In the genomic region with DNA sequence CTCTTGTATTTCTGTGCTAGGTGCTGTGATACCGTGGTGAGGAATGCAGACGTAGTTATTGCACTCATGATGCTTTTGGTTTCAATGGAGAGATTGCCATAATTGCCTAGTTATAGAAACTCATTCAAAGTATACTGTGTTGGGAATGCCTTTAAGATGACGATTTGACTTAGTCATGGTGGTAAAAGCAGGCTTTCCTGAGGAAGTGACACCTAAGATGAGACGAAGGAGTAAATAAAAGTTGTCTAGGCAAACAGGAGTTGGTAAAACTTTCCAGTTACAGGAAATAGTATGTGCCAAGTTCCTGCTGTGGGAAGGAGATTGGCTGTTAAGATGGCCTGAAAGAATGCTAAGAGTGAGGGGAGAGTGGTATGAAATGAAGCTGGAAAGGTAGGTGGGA, we compare ENCODE assay signal across 15 cellular contexts. TPM values are rescaled to one million over a fixed set of nuclear protein-coding genes. Genes with fewer than 3 reads are reported as not detected.
DNase-seq lines count a peak whose midpoint lies in the region; ATAC-seq and TF ChIP-seq lines count a peak whose summit lies in the region.
"Had no signal": no experiment of that assay in that cellular context is flagged by ENCODE, and none has a peak within 500 bp of the region (broad histone marks: within the 10 kb centered on the region; RNA-seq: fewer than 3 reads in every experiment).

No MANE protein-coding gene starts in this region.

- in situ Hi-C loops in IMR-90 (cut with MboI; ENCODE audit: low sequenced_read_pairs) = no loop called here

- H2BK15ac ChIP-seq in IMR-90 (ENCODE audit: low read depth, low read length) = no peak overlapping the region

- H3K18ac ChIP-seq in IMR-90 (ENCODE audit: low read depth, low read length) = no peak overlapping the region

- POLR2A ChIA-PET in IMR-90 (lab: Charles Lee; ENCODE audit: unreplicated experiment) = no interaction called here
- POLR2A ChIA-PET in activated CD8-positive, alpha-beta T cell treated with anti-CD3 and anti-CD28 coated beads for 36 hours (lab: Charles Lee) = no interaction called here

- no peak overlapping the region for H3K27ac ChIP-seq in IMR-90 (ENCODE audit: insufficient read depth, low read length)
- H3K27ac ChIP-seq: Peyer's patch had no signal

- 0 out of 2 replicates have a peak, but pooled peaks cover 2% of the 10 kb centered on the region for H3K9me1 ChIP-seq in IMR-90 (ENCODE audit: insufficient read depth, low read length)

- peaks cover 4 to 12% of the 10 kb centered on the region in 2 experiments; a peak in 2 of 4 replicates for H3K79me1 ChIP-seq in IMR-90 (ENCODE audit: low read depth in 1 of 2, low read length in 2 of 2)

- H4K8ac ChIP-seq in IMR-90 (ENCODE audit: low read depth in 2 of 2, low read length in 2 of 2) = no peak overlapping the region

- no peaks in the 10 kb centered on the region for H3K9me3 ChIP-seq in IMR-90 (ENCODE audit: control insufficient read depth, insufficient read depth, low read length)
- H3K9me3 ChIP-seq: Peyer's patch had no signal

- DNase-seq in EH (ENCODE audit: low read depth) = peak; percentile 72
- DNase-seq in IMR-90 = peak; percentile 51
- DNase-seq in astrocyte of the hippocampus (ENCODE audit: low read depth, low spot score) = peak; percentile 61
- peak; percentile 89 for DNase-seq in kidney tubule cell (ENCODE audit: low spot score)
- DNase-seq in 8988T = no peak
- no peak for DNase-seq in COR-L47 (lab: John Stamatoyannopoulos, UW)
- no peak for DNase-seq in activated CD8-positive, alpha-beta T cell treated with anti-CD3 and anti-CD28 coated beads for 36 hours
- DNase-seq in cerebellar cortex (ENCODE audit: low spot score) = no peak
- DNase-seq: activated CD4-positive, alpha-beta T cell treated with anti-CD3 and anti-CD28 coated beads, Interleukin-2, amount 50 U/mL, for 4 hours; DND-41; kidney; NCI-H146; NCI-H524; Peyer's patch had no signal

- no peak overlapping the region for H3K4me2 ChIP-seq in IMR-90 (ENCODE audit: low read depth, low read length)

- no peak overlapping the region for H3K23ac ChIP-seq in IMR-90 (ENCODE audit: low read depth, low read length)

- dilution Hi-C loops in IMR-90 (cut with HindIII; ENCODE audit: low sequenced_read_pairs, unreplicated experiment) = no loop called here

- H2AK9ac ChIP-seq in IMR-90 (replicated peaks; ENCODE audit: low read depth, low read length, poor library complexity) = no peak overlapping the region

- no peak overlapping the region for H2AFZ ChIP-seq in IMR-90 (replicated peaks; ENCODE audit: low read length, poor library complexity)

- no peak overlapping the region for H3K56ac ChIP-seq in IMR-90 (ENCODE audit: extremely low read depth, insufficient read depth, low read length)

- H2BK5ac ChIP-seq in IMR-90 (ENCODE audit: low read depth, low read length, poor library complexity, severe bottlenecking) = no peak overlapping the region

- 45% methylated on average over 2 of the region's 4 CpGs; no CpG with 5 or more reads in 1 of the 2 experiments for WGBS in IMR-90 (ENCODE audit: extremely low coverage in 2 of 2, insufficient read length in 1 of 2), 2 experiments

- no peak for ATAC-seq in IMR-90 (ENCODE audit: low read depth)
- ATAC-seq in activated CD8-positive, alpha-beta T cell treated with anti-CD3 and anti-CD28 coated beads for 36 hours = no peak
- ATAC-seq: GM12878 had no signal

- peaks cover 12% of the 10 kb centered on the region for H3K36me3 Mint-ChIP-seq in activated CD8-positive, alpha-beta T cell treated with anti-CD3 and anti-CD28 coated beads for 36 hours (ENCODE audit: low read depth)

- TF ChIP-seq RAD21 in IMR-90 (IDR thresholded peaks at IDR 0.05; ENCODE audit: low read length) = no peak

- H3K9me3 Mint-ChIP-seq in activated CD8-positive, alpha-beta T cell treated with anti-CD3 and anti-CD28 coated beads for 36 hours = no peaks in the 10 kb centered on the region

- H3K4me1 Mint-ChIP-seq in activated CD8-positive, alpha-beta T cell treated with anti-CD3 and anti-CD28 coated beads for 36 hours (ENCODE audit: low read depth) = peaks cover 9% of the 10 kb centered on the region

- H3K14ac ChIP-seq in IMR-90 (replicated peaks; ENCODE audit: low read depth, low read length) = no peak overlapping the region

- H4K20me1 ChIP-seq in IMR-90 (ENCODE audit: insufficient read depth, low read length) = no peaks in the 10 kb centered on the region

- no peak for TF ChIP-seq CTCF in IMR-90 (conservative IDR thresholded peaks at IDR 0.05; ENCODE audit: low read depth, low read length)
- TF ChIP-seq CTCF in activated CD8-positive, alpha-beta T cell treated with anti-CD3 and anti-CD28 coated beads for 36 hours (IDR thresholded peaks at IDR 0.05) = no peak

- intact Hi-C loops in IMR-90 (cut with micrococcal nuclease) = no loop called here
- intact Hi-C loops in activated CD8-positive, alpha-beta T cell treated with anti-CD3 and anti-CD28 coated beads for 36 hours (cut with micrococcal nuclease) = no loop called here

- no peak overlapping the region for H3K9ac ChIP-seq in IMR-90 (ENCODE audit: low read depth, low read length)

- H3K36me3 ChIP-seq in IMR-90 (ENCODE audit: control insufficient read depth, insufficient read depth, low read length) = no peaks in the 10 kb centered on the region; the same call in 1 of the 2 replicates
- H3K36me3 ChIP-seq: Peyer's patch had no signal

- no peak overlapping the region for H2BK120ac ChIP-seq in IMR-90 (ENCODE audit: low read depth, low read length)

- H4K91ac ChIP-seq in IMR-90 (ENCODE audit: insufficient read depth, low read depth, low read length) = no peak overlapping the region

- H3K4me1 ChIP-seq in IMR-90 (ENCODE audit: control insufficient read depth, insufficient read depth, low read length) = no peaks in the 10 kb centered on the region; the same call in 1 of the 2 replicates
- H3K4me1 ChIP-seq: Peyer's patch had no signal

- BruUV-seq in IMR-90 (replicated peaks; lab: Mats Ljungman, UMichigan) = no TSS peak

- no peak overlapping the region for H2BK20ac ChIP-seq in IMR-90 (ENCODE audit: low read depth, low read length)

- no peak overlapping the region for H2AK5ac ChIP-seq in IMR-90 (ENCODE audit: low read depth, low read length)

- H3K27me3 ChIP-seq in IMR-90 (ENCODE audit: control insufficient read depth, insufficient read depth, low read length) = no peaks in the 10 kb centered on the region
- H3K27me3 ChIP-seq: Peyer's patch had no signal

- no peak overlapping the region for H3K27ac Mint-ChIP-seq in activated CD8-positive, alpha-beta T cell treated with anti-CD3 and anti-CD28 coated beads for 36 hours

- TF ChIP-seq POLR2A in IMR-90 (IDR thresholded peaks at IDR 0.05; ENCODE audit: low read depth, low read length) = no peak

- H3K27me3 Mint-ChIP-seq in activated CD8-positive, alpha-beta T cell treated with anti-CD3 and anti-CD28 coated beads for 36 hours = no peaks in the 10 kb centered on the region

- H3K4me3 ChIP-seq in IMR-90 (ENCODE audit: insufficient read depth, low read depth, low read length) = no peak overlapping the region
- H3K4me3 ChIP-seq: GM12878, Peyer's patch had no signal

- H4K5ac ChIP-seq in IMR-90 (ENCODE audit: low read depth, low read length) = no peak overlapping the region

- H3K4me3 Mint-ChIP-seq in activated CD8-positive, alpha-beta T cell treated with anti-CD3 and anti-CD28 coated beads for 36 hours = no peak overlapping the region

- CTCF ChIA-PET in IMR-90 (lab: Yijun Ruan, JAX) = no interaction called here
- CTCF ChIA-PET in activated CD8-positive, alpha-beta T cell treated with anti-CD3 and anti-CD28 coated beads for 36 hours (lab: Charles Lee) = no interaction called here

- no peak overlapping the region for H3K4ac ChIP-seq in IMR-90 (ENCODE audit: low read depth, low read length)

TF ChIP-seq in IMR-90, 13 proteins besides CTCF, POLR2A, EP300 and RAD21:
- TF ChIP-seq BHLHE40 (IDR thresholded peaks at IDR 0.05; ENCODE audit: low read depth, low read length) = no peak
- TF ChIP-seq, protein P1, sequence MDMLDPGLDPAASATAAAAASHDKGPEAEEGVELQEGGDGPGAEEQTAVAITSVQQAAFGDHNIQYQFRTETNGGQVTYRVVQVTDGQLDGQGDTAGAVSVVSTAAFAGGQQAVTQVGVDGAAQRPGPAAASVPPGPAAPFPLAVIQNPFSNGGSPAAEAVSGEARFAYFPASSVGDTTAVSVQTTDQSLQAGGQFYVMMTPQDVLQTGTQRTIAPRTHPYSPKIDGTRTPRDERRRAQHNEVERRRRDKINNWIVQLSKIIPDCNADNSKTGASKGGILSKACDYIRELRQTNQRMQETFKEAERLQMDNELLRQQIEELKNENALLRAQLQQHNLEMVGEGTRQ (IDR thresholded peaks at IDR 0.05; ENCODE audit: low read depth, low read length) = no peak
- no peak for TF ChIP-seq MXI1 (IDR thresholded peaks at IDR 0.05; ENCODE audit: borderline replicate concordance, low read depth, low read length)
- no peak for TF ChIP-seq NFE2L2 (IDR thresholded peaks at IDR 0.05; ENCODE audit: low read depth, low read length)
- TF ChIP-seq ELK1 (IDR thresholded peaks at IDR 0.05; ENCODE audit: borderline replicate concordance, low read depth, low read length) = no peak
- no peak for TF ChIP-seq CEBPB (IDR thresholded peaks at IDR 0.05; ENCODE audit: low read depth, low read length)
- TF ChIP-seq SMC3 (IDR thresholded peaks at IDR 0.05; ENCODE audit: low read depth, low read length) = no peak
- TF ChIP-seq MAZ (IDR thresholded peaks at IDR 0.05; ENCODE audit: borderline replicate concordance, low read depth, low read length) = no peak
- no peak for TF ChIP-seq RFX5 (IDR thresholded peaks at IDR 0.05; ENCODE audit: low read depth, low read length)
- no peak for TF ChIP-seq CHD1 (IDR thresholded peaks at IDR 0.05; ENCODE audit: low read depth, low read length)
- TF ChIP-seq RCOR1 (IDR thresholded peaks at IDR 0.05; ENCODE audit: insufficient replicate concordance, low read length) = no peak
- TF ChIP-seq FOS (IDR thresholded peaks at IDR 0.05; ENCODE audit: low read depth, low read length) = no peak
- no peak for TF ChIP-seq MAFK (IDR thresholded peaks at IDR 0.05; ENCODE audit: low read depth, low read length)

RNA-seq across cellular contexts. Expression of gene FOCAD, which starts 48.1 kb away (rescaled TPM):
- 73.9 and 91.2 TPM in 2 replicates for total RNA-seq in IMR-90 (2012; rRNA removed)
- 21.2 and 28.8 TPM in 2 replicates for polyA plus RNA-seq in IMR-90 (2012; rRNA removed)
- polyA plus RNA-seq in IMR-90 (2012; cell fraction: cytosol; rRNA removed) = 6.6 and 26.5 TPM in 2 replicates
- 22.3 and 54.3 TPM in 2 replicates for polyA plus RNA-seq in IMR-90 (2012; cell fraction: nucleus; rRNA removed; ENCODE audit: low replicate concordance)
- total RNA-seq in activated CD8-positive, alpha-beta T cell treated with anti-CD3 and anti-CD28 coated beads for 36 hours = 10 to 100 TPM; 37.3 to 42.8 TPM

Comparison
In these comparisons a context has a peak if more than half of its experiments do, and no peak if none do; other contexts are left out.
1. DNase-seq: peak in EH (single experiment), IMR-90 (single experiment), astrocyte of the hippocampus (single experiment) and kidney tubule cell (single experiment); none in 8988T (single experiment), COR-L47 (single experiment), activated CD8-positive, alpha-beta T cell treated with anti-CD3 and anti-CD28 coated beads for 36 hours (single experiment) and cerebellar cortex (single experiment).